In genomic region chr11:119571311-119571710, GRCh38 we compare ENCODE assay signal across 29 cellular contexts.
DNase-seq lines count a peak whose midpoint lies in the region; ATAC-seq, FAIRE-seq and TF ChIP-seq lines count a peak whose summit lies in the region.
"Had no signal": no experiment of that assay in that cellular context is flagged by ENCODE, and none has a peak within 500 bp of the region (broad histone marks: within the 10 kb centered on the region; RNA-seq: fewer than 3 reads in every experiment).

No MANE protein-coding gene starts in this region.

- H2AFZ ChIP-seq in osteoblast (ENCODE audit: low read length): peak overlapping the region; percentile 52
- H2AFZ ChIP-seq: GM23248, parathyroid adenoma had no signal

- FAIRE-seq in bronchial epithelial cell (lab: Jason Lieb, UNC) (peak; percentile 7), H54 (lab: Jason Lieb, UNC) (no peak)
- FAIRE-seq: D721Med, G401.6 had no signal

- H3K79me2 ChIP-seq in osteoblast (ENCODE audit: insufficient read depth, low read length): no peaks in the 10 kb centered on the region
- H3K79me2 ChIP-seq: parathyroid adenoma had no signal

- H4K20me1 ChIP-seq in osteoblast (ENCODE audit: insufficient read depth, low read length): no peaks in the 10 kb centered on the region

- TF ChIP-seq POLR2A in H54 (IDR thresholded peaks at IDR 0.05; ENCODE audit: low read depth, low read length): no peak

- no peak for TF ChIP-seq CTCF in bronchial epithelial cell (IDR thresholded peaks at IDR 0.05; ENCODE audit: insufficient read depth, low read length, severe bottlenecking)
- no peak for TF ChIP-seq CTCF in osteoblast (IDR thresholded peaks at IDR 0.05; ENCODE audit: extremely low read depth, low read depth, low read length)

- H3K27me3 ChIP-seq in bronchial epithelial cell (ENCODE audit: control insufficient read depth, insufficient read depth, low read length) (no peaks in the 10 kb centered on the region), osteoblast (ENCODE audit: insufficient read depth, low read length) (peaks cover 21% of the 10 kb centered on the region)
- H3K27me3 ChIP-seq: dorsolateral prefrontal cortex, foreskin keratinocyte, sigmoid colon had no signal

- no peak overlapping the region for H3K4me3 ChIP-seq in bronchial epithelial cell (ENCODE audit: low read depth, low read length)
- no peak overlapping the region for H3K4me3 ChIP-seq in osteoblast (ENCODE audit: insufficient read depth, low read length)
- H3K4me3 ChIP-seq: dorsolateral prefrontal cortex, GM23248, sigmoid colon had no signal

- no peak for ATAC-seq in GM18858 (IDR thresholded peaks at IDR 0.05; ENCODE audit: unreplicated experiment)
- ATAC-seq: foreskin keratinocyte; naive thymus-derived CD4-positive, alpha-beta T cell; SK-N-SH treated with all-trans-retinoic acid at 6 μM for 48 hours; stimulated activated memory B cell treated with anti-CD40 and anti-IgM and Interleukin-4, amounts not matched to agents 10 μg/mL and 1 μg/mL and 100 μg/mL, for 72 hours; WTC11 had no signal

- peak overlapping the region; percentile 16 for H3K4me2 ChIP-seq in osteoblast (ENCODE audit: insufficient read depth, low read length)

- H3K27ac ChIP-seq in osteoblast (ENCODE audit: low read depth, low read length): no peak overlapping the region
- H3K27ac ChIP-seq: C4-2B, GM23248, parathyroid adenoma, sigmoid colon had no signal

- peaks cover 15% of the 10 kb centered on the region for H3K4me1 ChIP-seq in osteoblast (ENCODE audit: insufficient read depth, low read length)
- H3K4me1 ChIP-seq: parathyroid adenoma had no signal

- no peaks in the 10 kb centered on the region for H3K9me3 ChIP-seq in osteoblast (ENCODE audit: low read depth, low read length)
- H3K9me3 ChIP-seq: sigmoid colon had no signal

- no peaks in the 10 kb centered on the region for H3K36me3 ChIP-seq in bronchial epithelial cell (ENCODE audit: control insufficient read depth, insufficient read depth, low read length)
- no peaks in the 10 kb centered on the region for H3K36me3 ChIP-seq in osteoblast (ENCODE audit: insufficient read depth, low read length)
- H3K36me3 ChIP-seq: sigmoid colon had no signal

- DNase-seq in SHP77 (lab: John Stamatoyannopoulos, UW) (peak; percentile 13 to 41), SHP77 treated with DMSO at 0.1 percent for 48 hours (lab: John Stamatoyannopoulos, UW) (no peak), NCI-H2107 (lab: John Stamatoyannopoulos, UW) (peak; percentile 53), bronchial epithelial cell (ENCODE audit: low read depth) (no peak), osteoblast (ENCODE audit: insufficient read length, low spot score, missing footprints) (peak; percentile 13), ecto neural progenitor cell (ENCODE audit: low spot score) (no peak), H54 (ENCODE audit: insufficient read length, low spot score) (no peak)
- DNase-seq: ACHN; activated CD4-positive, alpha-beta memory T cell treated with anti-CD3 and anti-CD28 coated beads for 36 hours; activated naive CD4-positive, alpha-beta T cell treated with anti-CD3 and anti-CD28 coated beads for 36 hours; caudate nucleus; dorsolateral prefrontal cortex; foreskin keratinocyte; GM23248; KBM-7; mesendoderm; MV-4-11; naive thymus-derived CD4-positive, alpha-beta T cell; NCI-H2029; NCI-H524 treated with DMSO at 0.1 percent for 48 hours; sigmoid colon had no signal

Comparison
In these comparisons a context has a peak if more than half of its experiments do, and no peak if none do; other contexts are left out.
1. DNase-seq: peak in SHP77 (2 of 2), NCI-H2107 (single experiment) and osteoblast (single experiment); none in SHP77 treated with DMSO at 0.1 percent for 48 hours (single experiment), bronchial epithelial cell (single experiment), ecto neural progenitor cell (single experiment) and H54 (single experiment).